ENCODE assay signal across 1 cellular context in genomic region chr17:6104956-6105355, GRCh38.
TF ChIP-seq lines count a peak whose summit lies in the region.

No MANE protein-coding gene starts in this region.

TF ChIP-seq in H1, 55 proteins besides CTCF, POLR2A, EP300 and RAD21 (continued from another document):
- TF ChIP-seq CHD7 (IDR thresholded peaks at IDR 0.05; ENCODE audit: insufficient replicate concordance, low read length): no peak
- no peak for TF ChIP-seq BRCA1 (IDR thresholded peaks at IDR 0.05; ENCODE audit: low read depth, low read length)
- TF ChIP-seq NANOG (IDR thresholded peaks at IDR 0.05; ENCODE audit: insufficient read depth, low read depth, low read length, poor library complexity, severe bottlenecking): no peak
- no peak for TF ChIP-seq KDM5A (IDR thresholded peaks at IDR 0.05; ENCODE audit: low read length)
- no peak for TF ChIP-seq YY1 (IDR thresholded peaks at IDR 0.05; ENCODE audit: low read depth, low read length)
- TF ChIP-seq TBP (IDR thresholded peaks at IDR 0.05; ENCODE audit: low read depth, low read length): no peak
- TF ChIP-seq NRF1 (IDR thresholded peaks at IDR 0.05; ENCODE audit: low read depth, low read length): no peak
- no peak for TF ChIP-seq JUN (IDR thresholded peaks at IDR 0.05; ENCODE audit: low read depth, low read length)
- no peak for TF ChIP-seq CBX5 (IDR thresholded peaks at IDR 0.05; ENCODE audit: low read depth, low read length)
- TF ChIP-seq KDM4A (IDR thresholded peaks at IDR 0.05; ENCODE audit: low read depth, low read length, severe bottlenecking): no peak
- no peak for TF ChIP-seq GTF2F1 (IDR thresholded peaks at IDR 0.05; ENCODE audit: borderline replicate concordance, low read depth, low read length)
- TF ChIP-seq BCL11A (IDR thresholded peaks at IDR 0.05; ENCODE audit: low read depth in 2 of 2, low read length in 2 of 2): no peak
- TF ChIP-seq ASH2L (IDR thresholded peaks at IDR 0.05; ENCODE audit: low read length): no peak
- TF ChIP-seq CTBP2 (IDR thresholded peaks at IDR 0.05; ENCODE audit: borderline replicate concordance, insufficient read depth, insufficient read length, low read length): no peak
